ENCODE assay signal across 13 cellular contexts in the genomic region with DNA sequence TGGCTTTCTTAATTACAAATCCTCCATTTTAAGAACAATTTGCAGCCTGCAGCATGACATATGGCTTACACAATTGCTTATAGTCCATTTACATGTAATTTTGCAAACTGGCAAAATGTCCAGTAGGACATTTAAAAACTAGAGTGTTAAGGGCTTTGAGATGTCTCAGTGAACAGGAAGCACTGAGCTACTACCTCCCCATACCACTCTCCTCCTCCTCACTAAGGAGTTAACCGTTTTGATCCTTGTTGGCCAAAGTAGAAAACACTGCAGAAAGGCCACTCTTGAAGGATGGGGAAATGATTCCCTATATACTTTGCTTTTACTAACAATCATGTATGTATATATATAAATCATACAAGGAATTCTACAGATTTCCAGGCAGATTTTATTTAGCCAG. TPM values are rescaled to one million over a fixed set of nuclear protein-coding genes. Genes with fewer than 3 reads are reported as not detected.
DNase-seq lines count a peak whose midpoint lies in the region; ATAC-seq and TF ChIP-seq lines count a peak whose summit lies in the region.
"Had no signal": no experiment of that assay in that cellular context is flagged by ENCODE, and none has a peak within 500 bp of the region (broad histone marks: within the 10 kb centered on the region; RNA-seq: fewer than 3 reads in every experiment).

No MANE protein-coding gene starts in this region.

- H3F3A ChIP-seq in Loucy (ENCODE audit: low read depth), result no peaks in the 10 kb centered on the region

- no peak overlapping the region for H3K9ac ChIP-seq in Loucy (ENCODE audit: low read depth, low read length, poor library complexity, severe bottlenecking)
- no peak overlapping the region for H3K9ac ChIP-seq in fibroblast of lung (ENCODE audit: insufficient read depth, low read length)
- H3K9ac ChIP-seq: BLaER1, KMS-11 had no signal

- TF ChIP-seq POLR2A in ovary (IDR thresholded peaks at IDR 0.05), result no peak

- H3K9me3 ChIP-seq in Loucy (ENCODE audit: insufficient read depth, low read depth, low read length) (no peaks in the 10 kb centered on the region), fibroblast of lung (ENCODE audit: control insufficient read depth, insufficient read depth, low read depth, low read length) (no peaks in the 10 kb centered on the region), ovary (no peaks in the 10 kb centered on the region)
- H3K9me3 ChIP-seq: BLaER1 had no signal

- peak overlapping the region; percentile 57; the same call in 1 of the 2 replicates for H3K27ac ChIP-seq in ACC112 (ENCODE audit: low read depth, low read length)
- peak overlapping the region; percentile 40 for H3K27ac ChIP-seq in fibroblast of lung (ENCODE audit: insufficient read depth, low read length)
- H3K27ac ChIP-seq in ovary, result no peak overlapping the region
- H3K27ac ChIP-seq: BLaER1, KMS-11 had no signal

- no peak for TF ChIP-seq EP300 in ovary (IDR thresholded peaks at IDR 0.05)

- no peaks in the 10 kb centered on the region for H3K9me2 ChIP-seq in Loucy (replicated peaks; ENCODE audit: low read depth, low read length)

- H3K4me1 ChIP-seq in ACC112 (ENCODE audit: control insufficient read depth, insufficient read depth, low read length, unreplicated experiment) (peaks cover 34% of the 10 kb centered on the region), Loucy (ENCODE audit: insufficient read depth, low read length, poor library complexity, severe bottlenecking) (peaks cover 6% of the 10 kb centered on the region), fibroblast of lung (ENCODE audit: control insufficient read depth, extremely low read depth, insufficient read depth, low read length) (peaks cover 6% of the 10 kb centered on the region), ovary (ENCODE audit: insufficient read depth) (peaks cover 7% of the 10 kb centered on the region)

- H3K4me3 ChIP-seq in ACC112 (ENCODE audit: low read depth, low read length), result peak overlapping the region; percentile 77
- H3K4me3 ChIP-seq in Loucy (ENCODE audit: low read length, poor library complexity, severe bottlenecking), result no peak overlapping the region
- H3K4me3 ChIP-seq in fibroblast of lung (replicated peaks in 1 of 4; ENCODE audit: control extremely low read depth in 1 of 4, insufficient read depth in 1 of 4, low read depth in 3 of 4, low read length in 4 of 4), result peak overlapping the region; percentile 32 to 62 (median 48)
- H3K4me3 ChIP-seq in ovary, result peak overlapping the region; percentile 36
- H3K4me3 ChIP-seq: BLaER1 had no signal

- H3K27me3 ChIP-seq in ACC112 (ENCODE audit: insufficient read depth, low read length) (no peaks in the 10 kb centered on the region), Loucy (ENCODE audit: insufficient read depth, low read length, poor library complexity, severe bottlenecking) (no peaks in the 10 kb centered on the region), fibroblast of lung (ENCODE audit: control insufficient read depth, insufficient read depth, low read length) (no peaks in the 10 kb centered on the region), ovary (no peaks in the 10 kb centered on the region)
- H3K27me3 ChIP-seq: BLaER1 had no signal

- 0 to 19% (median 3%) methylated on average over 1 of the region's 1 CpG for WGBS in ovary, 3 donors

- H2AFZ ChIP-seq in ACC112 (ENCODE audit: low read length, unreplicated experiment) (peak overlapping the region; percentile 27), Loucy (ENCODE audit: low read length) (no peak overlapping the region), fibroblast of lung (ENCODE audit: low read length) (no peak overlapping the region)

- H3K4me2 ChIP-seq in Loucy (ENCODE audit: low read depth, low read length, poor library complexity, severe bottlenecking), result peak overlapping the region; percentile 5
- H3K4me2 ChIP-seq in fibroblast of lung (ENCODE audit: extremely low read depth, insufficient read depth, low read length), result peak overlapping the region; percentile 81
- H3K4me2 ChIP-seq: BLaER1, KMS-11 had no signal

- H4K20me1 ChIP-seq in Loucy (ENCODE audit: insufficient read depth, low read length, poor library complexity, severe bottlenecking) (no peaks in the 10 kb centered on the region), fibroblast of lung (ENCODE audit: control insufficient read depth, extremely low read depth, insufficient read depth, low read length) (no peaks in the 10 kb centered on the region)
- H4K20me1 ChIP-seq: BLaER1 had no signal

- intact Hi-C loops in ovary (cut with DNase I), result no loop called here

- DNase-seq in fibroblast of lung (ENCODE audit: low read depth in 2 of 2), result peak in 1 of 2 donors; percentile 22
- DNase-seq in ovary, result no peak
- DNase-seq in mesenteric fat pad (ENCODE audit: low spot score), result no peak
- DNase-seq in NCI-H446 (lab: John Stamatoyannopoulos, UW), result no peak
- DNase-seq in germinal center (ENCODE audit: low spot score), result no peak
- DNase-seq: GOT3, mammary epithelial cell, NCI-H2171 treated with DMSO at 0.1 percent for 48 hours had no signal

- H3K79me2 ChIP-seq in ACC112 (ENCODE audit: control insufficient read depth, insufficient read depth, low read length, unreplicated experiment) (no peaks in the 10 kb centered on the region), Loucy (ENCODE audit: insufficient read depth, low read length) (no peaks in the 10 kb centered on the region), fibroblast of lung (ENCODE audit: control insufficient read depth, insufficient read depth, low read length) (no peaks in the 10 kb centered on the region)

- peaks cover 10% of the 10 kb centered on the region; the same call in 1 of the 2 replicates for H3K36me3 ChIP-seq in ACC112 (ENCODE audit: insufficient read depth, low read length)
- peaks cover 19% of the 10 kb centered on the region; the same call in 1 of the 2 replicates for H3K36me3 ChIP-seq in Loucy (ENCODE audit: insufficient read depth, low read length)
- peaks cover 1% of the 10 kb centered on the region for H3K36me3 ChIP-seq in fibroblast of lung (ENCODE audit: control insufficient read depth, insufficient read depth, low read length)
- H3K36me3 ChIP-seq in ovary, result no peaks in the 10 kb centered on the region

- TF ChIP-seq CTCF in Loucy (conservative IDR thresholded peaks at IDR 0.05; ENCODE audit: low read length), result no peak
- no peak for TF ChIP-seq CTCF in fibroblast of lung (conservative IDR thresholded peaks at IDR 0.05 in 1 of 2, IDR thresholded peaks at IDR 0.05 in 1 of 2; ENCODE audit: low read depth in 1 of 2, low read length in 2 of 2)
- TF ChIP-seq CTCF in ovary (IDR thresholded peaks at IDR 0.05), result no peak

- ATAC-seq in HG03139 (IDR thresholded peaks at IDR 0.05; ENCODE audit: unreplicated experiment), result no peak

RNA-seq across cellular contexts. Expression of gene CTSK, which starts 0.4 kb away (rescaled TPM):
- total RNA-seq in fibroblast of lung (461 and 479 TPM in 2 replicates), ovary (10 to 100 TPM; 35.6 to 85.2 (median 74.0) TPM), mesenteric fat pad (76.4 TPM)
- polyA plus RNA-seq in fibroblast of lung (209 and 361 TPM in 2 replicates), ovary (100 to 1,000 TPM; 114 to 254 TPM)
- 116 and 215 TPM in 2 replicates for polyA plus RNA-seq in fibroblast of lung (2012)
- polyA minus RNA-seq in fibroblast of lung (ENCODE audit: low replicate concordance), result 50.4 and 108 TPM in 2 replicates

RNA-seq across cellular contexts. Expression of gene CTSS, which starts 42.1 kb away (rescaled TPM):
- total RNA-seq in fibroblast of lung (2.6 and 4.6 TPM in 2 replicates), ovary (10 to 100 TPM in 6 of 7 donors, 1 to 10 TPM in 1; 8.7 to 80.9 (median 13.6) TPM), mesenteric fat pad (173 TPM)
- polyA plus RNA-seq in fibroblast of lung (1.9 and 2.8 TPM in 2 replicates), ovary (100 to 1,000 TPM in 1 of 2 donors, 1 to 10 TPM in 1; 9.6 to 131 TPM)
- polyA plus RNA-seq in fibroblast of lung (2012), result 1.5 and 1.9 TPM in 2 replicates
- not detected in 2 replicates for polyA minus RNA-seq in fibroblast of lung (ENCODE audit: low replicate concordance)

Comparison
In these comparisons a context has a peak if more than half of its experiments do, and no peak if none do; other contexts are left out.
1. H3K27ac ChIP-seq: peak in ACC112 (single experiment) and fibroblast of lung (single experiment); none in ovary (0 of 2).